ENCODE assay signal across 17 cellular contexts in the genomic region with DNA sequence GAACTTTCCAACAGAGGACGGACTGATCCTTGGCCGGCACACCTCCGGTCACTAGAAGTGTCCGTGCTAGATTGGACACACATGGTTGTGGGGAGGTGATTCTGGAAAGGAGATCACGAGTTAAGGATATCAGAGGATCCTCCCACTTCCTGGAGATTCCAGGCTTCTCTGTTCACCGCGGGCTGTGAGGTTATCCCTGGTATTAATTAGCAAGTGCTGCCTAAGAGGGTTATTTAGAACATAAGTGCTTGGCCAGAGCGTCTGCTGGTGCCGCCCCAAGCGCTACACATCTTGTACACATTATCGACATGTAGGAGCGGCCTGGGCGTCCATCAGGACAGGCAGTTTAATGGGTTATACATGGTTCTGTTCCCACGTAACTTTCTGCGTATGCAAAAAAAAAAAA.
DNase-seq lines count a peak whose midpoint lies in the region; ATAC-seq and TF ChIP-seq lines count a peak whose summit lies in the region.
"Had no signal": no experiment of that assay in that cellular context is flagged by ENCODE, and none has a peak within 500 bp of the region (broad histone marks: within the 10 kb centered on the region; RNA-seq: fewer than 3 reads in every experiment).

No MANE protein-coding gene starts in this region.

- in situ Hi-C loops in ACHN (cut with HindIII; ENCODE audit: low pct_ligation_motif_present, low pct_unique_long_range_greater_than_20kb, low sequenced_read_pairs): no loop called here

- H3K36me3 ChIP-seq in RWPE2 (ENCODE audit: low read depth) (no peaks in the 10 kb centered on the region), stomach smooth muscle (ENCODE audit: control insufficient read depth in 2 of 2, insufficient read depth in 2 of 2, low read length in 2 of 2) (no peaks in the 10 kb centered on the region)
- H3K36me3 ChIP-seq: upper lobe of left lung had no signal

- no peak for TF ChIP-seq CTCF in RWPE2 (IDR thresholded peaks at IDR 0.05; ENCODE audit: poor library complexity, severe bottlenecking)

- H3K4me1 ChIP-seq in RWPE2 (ENCODE audit: insufficient read depth, poor library complexity, severe bottlenecking) (no peaks in the 10 kb centered on the region), stomach smooth muscle (ENCODE audit: control insufficient read depth, insufficient read depth, low read length) (peaks cover 56% of the 10 kb centered on the region)

- no peaks in the 10 kb centered on the region for H3K27me3 ChIP-seq in RWPE2 (ENCODE audit: insufficient read depth, poor library complexity, severe bottlenecking)
- no peaks in the 10 kb centered on the region for H3K27me3 ChIP-seq in stomach smooth muscle (ENCODE audit: control insufficient read depth in 1 of 2, insufficient read depth in 2 of 2, low read length in 2 of 2)
- H3K27me3 ChIP-seq: upper lobe of left lung had no signal

- DNase-seq in NCI-H1417 (lab: John Stamatoyannopoulos, UW): peak in 2 of 3 experiments; percentile 15 to 42
- DNase-seq in NCI-H1417 treated with DMSO at 0.1 percent for 48 hours (lab: John Stamatoyannopoulos, UW): no peak
- peak; percentile 25 for DNase-seq in RWPE2 (ENCODE audit: low spot score)
- DNase-seq in islet precursor cell: peak; percentile 55
- DNase-seq in ACHN: no peak
- DNase-seq in DMS53 (lab: John Stamatoyannopoulos, UW): no peak
- DNase-seq: 8988T; activated CD8-positive, alpha-beta T cell treated with anti-CD3 and anti-CD28 coated beads, Interleukin-2, amount 10 ng/mL, durations not matched to agents 7 days and 5 days; activated naive CD4-positive, alpha-beta T cell; NCI-H2171 treated with DMSO at 0.1 percent for 48 hours; OCI-M1; small intestine; T-helper 9 cell had no signal

- H3K9ac ChIP-seq in stomach smooth muscle (ENCODE audit: low read length in 2 of 2): no peak overlapping the region

- H3K4me3 ChIP-seq in RWPE2 (ENCODE audit: severe bottlenecking) (no peak overlapping the region), stomach smooth muscle (ENCODE audit: low read length in 2 of 2) (no peak overlapping the region)
- H3K4me3 ChIP-seq: upper lobe of left lung had no signal

- H3K27ac ChIP-seq in RWPE2 (ENCODE audit: poor library complexity, severe bottlenecking) (no peak overlapping the region), stomach smooth muscle (ENCODE audit: low read length) (peak overlapping the region; percentile 94)
- H3K27ac ChIP-seq: epithelial cell of prostate had no signal

- no peak for ATAC-seq in RWPE2 (ENCODE audit: low read depth)
- no peak for ATAC-seq in HG03442 (IDR thresholded peaks at IDR 0.05; ENCODE audit: unreplicated experiment)
- ATAC-seq: activated CD8-positive, alpha-beta T cell treated with anti-CD3 and anti-CD28 coated beads, Interleukin-2, amount 10 ng/mL, durations not matched to agents 7 days and 5 days had no signal

- H3K9me3 ChIP-seq in RWPE2 (ENCODE audit: severe bottlenecking): no peaks in the 10 kb centered on the region
- H3K9me3 ChIP-seq in stomach smooth muscle (ENCODE audit: control insufficient read depth in 2 of 2, low read length in 2 of 2): no peaks in the 10 kb centered on the region
- H3K9me3 ChIP-seq: upper lobe of left lung had no signal

Comparison
In these comparisons a context has a peak if more than half of its experiments do, and no peak if none do; other contexts are left out.
1. DNase-seq: peak in NCI-H1417 (2 of 3), RWPE2 (single experiment) and islet precursor cell (single experiment); none in NCI-H1417 treated with DMSO at 0.1 percent for 48 hours (single experiment), ACHN (single experiment) and DMS53 (single experiment).